ENCODE assay signal across 24 cellular contexts in the genomic region with DNA sequence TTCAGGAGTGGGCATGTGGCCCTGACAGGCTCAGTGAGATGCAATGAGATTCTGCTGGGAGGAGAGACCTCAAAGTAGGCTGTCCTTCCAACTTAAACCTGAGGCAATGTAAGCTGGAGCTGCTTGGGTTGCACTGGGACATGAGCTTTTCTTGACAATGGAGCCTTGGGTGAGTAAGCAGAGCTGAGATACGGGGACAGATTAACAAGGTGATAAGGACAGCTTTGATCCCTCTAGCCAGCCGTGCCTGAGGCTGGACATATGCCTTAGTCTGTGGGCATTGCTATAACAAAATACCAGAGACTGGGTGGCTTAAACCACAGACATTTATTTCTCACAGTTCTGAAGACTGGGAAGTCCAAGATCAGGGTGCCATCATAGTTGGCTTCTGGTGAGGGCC. TPM values are rescaled to one million over a fixed set of nuclear protein-coding genes. Genes with fewer than 3 reads are reported as not detected.
"Had no signal": no experiment of that assay in that cellular context is flagged by ENCODE, and none has a peak within 500 bp of the region (broad histone marks: within the 10 kb centered on the region; RNA-seq: fewer than 3 reads in every experiment).

No MANE protein-coding gene starts in this region.

- H3K36me3 ChIP-seq: esophagus muscularis mucosa, heart right ventricle, lower lobe of right lung, pancreas, right atrium auricular region, transverse colon, uterus had no signal

- H3K27me3 ChIP-seq: esophagus muscularis mucosa, heart right ventricle, pancreas, right atrium auricular region, testis, transverse colon, uterus had no signal

- ATAC-seq: activated naive CD4-positive, alpha-beta T cell treated with anti-CD3 and anti-CD28 coated beads, Interleukin-2, amount 50 U/mL, for 72 hours; activated T-cell treated with anti-CD3 and anti-CD28 coated beads, Interleukin-2, amount 50 U/mL, for 72 hours; foreskin keratinocyte; heart right ventricle; left lobe of liver; lower lobe of right lung; pancreas had no signal

- H3K4me1 ChIP-seq: esophagus muscularis mucosa, foreskin keratinocyte, lower lobe of right lung, pancreas, right atrium auricular region, testis, transverse colon, uterus had no signal

- H3K9me3 ChIP-seq: esophagus muscularis mucosa, heart right ventricle, lower lobe of right lung, pancreas, right atrium auricular region, testis, transverse colon, uterus had no signal

- H3K4me3 ChIP-seq: esophagus muscularis mucosa, heart right ventricle, lower lobe of right lung, pancreas, right atrium auricular region, testis, transverse colon, uterus had no signal

- H3K4me3 Mint-ChIP-seq: activated T-cell treated with anti-CD3 and anti-CD28 coated beads, Interleukin-2, amount 50 U/mL, for 72 hours; central memory CD8-positive, alpha-beta T cell; dendritic cell treated with granulocyte-macrophage colony-stimulating factor and Interleukin-4, amounts not matched to agents 40 ng/mL and 50 ng/mL, for 4 days; naive B cell had no signal

- H3K27ac Mint-ChIP-seq: activated naive CD4-positive, alpha-beta T cell treated with anti-CD3 and anti-CD28 coated beads, Interleukin-2, amount 50 U/mL, for 72 hours; activated T-cell treated with anti-CD3 and anti-CD28 coated beads, Interleukin-2, amount 50 U/mL, for 72 hours; dendritic cell treated with granulocyte-macrophage colony-stimulating factor and Interleukin-4, amounts not matched to agents 40 ng/mL and 50 ng/mL, for 4 days; naive B cell had no signal

- H3K36me3 Mint-ChIP-seq: naive B cell had no signal

- H3K4me1 Mint-ChIP-seq: central memory CD8-positive, alpha-beta T cell; naive B cell had no signal

- DNase-seq: activated CD4-positive, alpha-beta T cell treated with anti-CD3 and anti-CD28 coated beads for 4 hours; activated CD4-positive, alpha-beta T cell treated with anti-CD3 and anti-CD28 coated beads, Interleukin-2, amount 50 U/mL, for 4 hours; activated naive CD4-positive, alpha-beta T cell; activated T-cell treated with anti-CD3 and anti-CD28 coated beads for 4 hours; activated T-cell treated with anti-CD3 and anti-CD28 coated beads, Interleukin-2, amount 50 U/mL, for 72 hours; foreskin keratinocyte; heart right ventricle; kidney glomerular epithelial cell; lower lobe of right lung; naive B cell; nucleus accumbens; pancreas; stimulated activated naive CD4-positive, alpha-beta T cell treated with Interleukin-2 at 50 U/mL for 16 hours; testis; transverse colon; uterus had no signal

- H3K27ac ChIP-seq: esophagus muscularis mucosa, foreskin keratinocyte, heart right ventricle, lower lobe of right lung, pancreas, right atrium auricular region, testis, transverse colon, uterus had no signal

- H3K27me3 Mint-ChIP-seq: central memory CD8-positive, alpha-beta T cell; naive B cell had no signal

RNA-seq across cellular contexts. Expression of gene NGF, which starts 18.3 kb away (rescaled TPM):
- total RNA-seq: activated naive CD4-positive, alpha-beta T cell treated with anti-CD3 and anti-CD28 coated beads, Interleukin-2, amount 50 U/mL, for 72 hours; activated T-cell treated with anti-CD3 and anti-CD28 coated beads, Interleukin-2, amount 50 U/mL, for 72 hours; pulmonary artery endothelial cell had no signal
- polyA plus RNA-seq: neural cell had no signal
